ENCODE assay signal across 9 cellular contexts in the genomic region with DNA sequence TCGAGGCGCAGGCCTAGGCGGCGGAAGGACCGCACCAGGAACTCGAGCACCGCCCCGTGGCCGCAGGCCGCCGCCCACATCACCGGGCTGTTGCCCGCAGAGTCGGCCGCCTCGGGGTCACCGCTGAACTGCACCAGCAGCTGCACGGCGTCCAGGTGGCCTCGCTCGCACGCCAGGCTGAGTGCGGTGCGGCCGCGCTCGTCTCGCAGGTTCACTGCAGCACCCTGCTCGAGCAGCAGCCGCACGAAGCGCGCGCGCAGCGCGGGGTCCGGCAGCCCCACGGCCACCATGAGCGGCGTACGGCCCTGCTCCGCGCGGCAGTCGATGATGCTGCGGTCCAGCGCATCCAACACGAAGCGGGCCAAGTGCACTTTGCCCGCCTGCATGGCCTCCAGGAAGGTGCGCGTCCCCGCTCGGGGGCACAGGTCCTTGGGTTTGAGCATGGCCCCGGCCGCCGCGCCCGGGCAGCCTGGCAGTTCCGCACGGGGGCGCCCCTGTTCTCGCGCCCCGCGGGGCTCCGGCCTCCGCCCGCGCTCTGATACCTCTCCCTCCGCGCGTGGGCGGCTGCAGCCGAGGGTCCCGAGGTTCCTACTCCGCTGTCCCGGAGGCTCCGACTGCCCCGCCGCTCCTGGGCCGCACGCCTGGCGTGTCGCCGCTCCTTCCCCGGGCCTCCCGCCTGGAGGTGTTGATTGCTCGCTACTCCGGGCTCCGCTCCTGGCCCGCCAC. TPM values are rescaled to one million over a fixed set of nuclear protein-coding genes. Genes with fewer than 3 reads are reported as not detected.
DNase-seq lines count a peak whose midpoint lies in the region; ATAC-seq, FAIRE-seq and TF ChIP-seq lines count a peak whose summit lies in the region.
"Had no signal": no experiment of that assay in that cellular context is flagged by ENCODE, and none has a peak within 500 bp of the region (broad histone marks: within the 10 kb centered on the region; RNA-seq: fewer than 3 reads in every experiment).

No MANE protein-coding gene starts in this region.

- peaks cover 40% of the 10 kb centered on the region for H3K27me3 Mint-ChIP-seq in activated T-cell treated with anti-CD3 and anti-CD28 coated beads, Interleukin-2, amount 50 U/mL, for 72 hours (ENCODE audit: low read depth)

- intact Hi-C loops in pancreas (cut with DNase I) = loop anchor here in 2 of 3 donors (5.0 to 10.0 kb wide), 3 partner anchors 55 to 142 kb away; a partner anchor contains a TSS

- in situ Hi-C loops in ACHN (cut with HindIII; ENCODE audit: low pct_ligation_motif_present, low pct_unique_long_range_greater_than_20kb, low sequenced_read_pairs) = no loop called here

- FAIRE-seq in frontal cortex (lab: Jason Lieb, UNC) (no peak), pancreas (lab: Jason Lieb, UNC) (no peak)

- WGBS in pancreas, 2 donors = 1% methylated on average over 75 to 93 of the region's 93 CpGs

- no peaks in the 10 kb centered on the region for H3K36me3 Mint-ChIP-seq in activated T-cell treated with anti-CD3 and anti-CD28 coated beads, Interleukin-2, amount 50 U/mL, for 72 hours (ENCODE audit: insufficient read depth in 2 of 2)

- DNase-seq in ACHN (peak; percentile 40), NT2/D1 (ENCODE audit: low read depth, low spot score) (no peak), frontal cortex (ENCODE audit: low spot score in 2 of 2) (peak; percentile 52 to 61), pancreas (peak in 5 of 6 donors; percentile 57 to 87 (median 66)), NCI-H1092 treated with DMSO at 0.1 percent for 48 hours (lab: John Stamatoyannopoulos, UW) (no peak)
- peak; percentile 62 to 74 for DNase-seq in activated T-cell treated with anti-CD3 and anti-CD28 coated beads, Interleukin-2, amount 50 U/mL, for 72 hours

- peak; percentile 49 for ATAC-seq in GM19023 (IDR thresholded peaks at IDR 0.05; ENCODE audit: unreplicated experiment)
- ATAC-seq in activated T-cell treated with anti-CD3 and anti-CD28 coated beads, Interleukin-2, amount 50 U/mL, for 72 hours (replicated peaks in 1 of 2) = peak; percentile 73 to 74
- peak; percentile 62 to 74 (median 67) for ATAC-seq in pancreas
- ATAC-seq in HG03045 (IDR thresholded peaks at IDR 0.05; ENCODE audit: unreplicated experiment) = no peak

- H3K9me3 ChIP-seq in NT2/D1 (ENCODE audit: insufficient read depth, low read length) (no peaks in the 10 kb centered on the region), pancreas (no peaks in the 10 kb centered on the region)

- H3K27ac ChIP-seq in pancreas = no peak overlapping the region

- no peaks in the 10 kb centered on the region for H3K4me1 Mint-ChIP-seq in activated T-cell treated with anti-CD3 and anti-CD28 coated beads, Interleukin-2, amount 50 U/mL, for 72 hours (ENCODE audit: low read depth)

- no peak overlapping the region for H3K27ac Mint-ChIP-seq in activated T-cell treated with anti-CD3 and anti-CD28 coated beads, Interleukin-2, amount 50 U/mL, for 72 hours

- H3K4me1 ChIP-seq in NT2/D1 (ENCODE audit: insufficient read depth, insufficient read length) = peaks cover 19% of the 10 kb centered on the region
- H3K4me1 ChIP-seq in pancreas = peaks cover 0 to 11% (median 6%) of the 10 kb centered on the region in 3 donors

- peak overlapping the region; percentile 77 to 83 for H3K4me3 Mint-ChIP-seq in activated T-cell treated with anti-CD3 and anti-CD28 coated beads, Interleukin-2, amount 50 U/mL, for 72 hours

- no peaks in the 10 kb centered on the region for H3K9me3 Mint-ChIP-seq in activated T-cell treated with anti-CD3 and anti-CD28 coated beads, Interleukin-2, amount 50 U/mL, for 72 hours

- peak overlapping the region; percentile 83 for H3K9ac ChIP-seq in NT2/D1 (ENCODE audit: insufficient read length, low read depth)

- H3K36me3 ChIP-seq in NT2/D1 (ENCODE audit: insufficient read depth, insufficient read length, low read length) = peaks cover 6% of the 10 kb centered on the region
- no peaks in the 10 kb centered on the region for H3K36me3 ChIP-seq in pancreas

- peak overlapping the region; percentile 67 for H3K4me3 ChIP-seq in NT2/D1 (ENCODE audit: insufficient read length, low read depth)
- H3K4me3 ChIP-seq in pancreas = peak overlapping the region; percentile 9 to 52 (median 30)

- peak in 1 of 4 donors; percentile 12 for TF ChIP-seq CTCF in pancreas (IDR thresholded peaks at IDR 0.05)

- H3K27me3 ChIP-seq in NT2/D1 (ENCODE audit: insufficient read depth, insufficient read length) (peaks cover 35% of the 10 kb centered on the region), pancreas (peaks cover 0 to 5% (median 2%) of the 10 kb centered on the region in 4 donors)

RNA-seq across cellular contexts. Expression of a gene that starts 0.6 kb away (rescaled TPM):
- total RNA-seq in activated T-cell treated with anti-CD3 and anti-CD28 coated beads, Interleukin-2, amount 50 U/mL, for 72 hours = not detected
- 2.0 TPM for total RNA-seq in frontal cortex
- not detected for total RNA-seq in pancreas
- polyA plus RNA-seq in pancreas = not detected

RNA-seq across cellular contexts. Expression of a gene that starts 25.4 kb away (rescaled TPM):
- 10 to 100 TPM; 90.4 to 91.8 TPM for total RNA-seq in activated T-cell treated with anti-CD3 and anti-CD28 coated beads, Interleukin-2, amount 50 U/mL, for 72 hours
- total RNA-seq in frontal cortex (4.1 TPM), pancreas (10 to 100 TPM in 2 of 6 donors, 1 to 10 TPM in 3, under 1 TPM in 1; 0.94 to 23.5 (median 4.1) TPM)
- 1 to 10 TPM; 5.3 to 9.7 TPM for polyA plus RNA-seq in pancreas

RNA-seq across cellular contexts. Expression of a gene that starts 41.2 kb away (rescaled TPM):
- total RNA-seq in activated T-cell treated with anti-CD3 and anti-CD28 coated beads, Interleukin-2, amount 50 U/mL, for 72 hours = 10 to 100 TPM in 1 of 2 donors, 1 to 10 TPM in 1; 7.1 to 10.2 TPM
- 10.6 TPM for total RNA-seq in frontal cortex
- total RNA-seq in pancreas = 10 to 100 TPM in 5 of 6 donors, 1 to 10 TPM in 1; 8.1 to 16.4 (median 11.3) TPM
- 10 to 100 TPM in 1 of 2 donors, 1 to 10 TPM in 1; 6.5 to 11.7 TPM for polyA plus RNA-seq in pancreas

RNA-seq across cellular contexts. Expression of a gene that starts 43.4 kb away (rescaled TPM):
- 1 to 10 TPM in 1 of 2 donors, under 1 TPM in 1; 0.51 to 1.2 TPM for total RNA-seq in activated T-cell treated with anti-CD3 and anti-CD28 coated beads, Interleukin-2, amount 50 U/mL, for 72 hours
- total RNA-seq in frontal cortex (11.8 TPM), pancreas (1 to 10 TPM; 3.2 to 5.7 (median 4.6) TPM)
- 1 to 10 TPM; 4.3 to 6.4 TPM for polyA plus RNA-seq in pancreas
- total RNA-seq: pulmonary artery endothelial cell had no signal

RNA-seq across cellular contexts. Expression of a gene that starts 58.4 kb away (rescaled TPM):
- total RNA-seq in activated T-cell treated with anti-CD3 and anti-CD28 coated beads, Interleukin-2, amount 50 U/mL, for 72 hours = 1 to 10 TPM; 1.0 to 1.6 TPM
- total RNA-seq in frontal cortex (0.41 TPM), pancreas (10 to 100 TPM; 18.3 to 63.6 (median 29.9) TPM)
- 10 to 100 TPM; 32.0 to 72.3 TPM for polyA plus RNA-seq in pancreas

Comparison
In these comparisons a context has a peak if more than half of its experiments do, and no peak if none do; other contexts are left out.
1. DNase-seq: peak in ACHN (single experiment), activated T-cell treated with anti-CD3 and anti-CD28 coated beads, Interleukin-2, amount 50 U/mL, for 72 hours (2 of 2), frontal cortex (2 of 2) and pancreas (5 of 6); none in NT2/D1 (single experiment) and NCI-H1092 treated with DMSO at 0.1 percent for 48 hours (single experiment).